In the genomic region with DNA sequence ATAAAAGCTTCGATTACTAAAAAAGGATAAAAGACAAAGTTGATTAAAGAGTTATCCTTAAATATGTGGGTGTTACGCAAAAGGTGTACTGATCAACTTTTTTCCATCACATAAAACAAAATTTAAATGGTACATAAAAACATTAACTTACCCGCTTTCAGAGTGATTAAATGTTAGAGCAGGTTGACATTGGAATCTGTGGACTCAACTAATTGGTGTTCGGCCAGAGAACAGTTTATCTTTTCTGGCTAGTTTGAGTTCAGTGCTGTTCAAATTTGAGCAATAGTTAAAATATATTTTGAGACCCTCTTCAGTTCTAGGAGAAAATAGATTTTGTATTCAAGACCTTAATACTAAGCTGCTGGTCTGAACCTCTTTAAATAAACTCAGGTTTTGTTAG, we compare ENCODE assay signal across 18 cellular contexts. TPM values are rescaled to one million over a fixed set of nuclear protein-coding genes. Genes with fewer than 3 reads are reported as not detected.
DNase-seq lines count a peak whose midpoint lies in the region; ATAC-seq and TF ChIP-seq lines count a peak whose summit lies in the region.
"Had no signal": no experiment of that assay in that cellular context is flagged by ENCODE, and none has a peak within 500 bp of the region (broad histone marks: within the 10 kb centered on the region; RNA-seq: fewer than 3 reads in every experiment).

No MANE protein-coding gene starts in this region.

- no TSS peak for BruUV-seq in A673 (replicated peaks; lab: Mats Ljungman, UMichigan)

- POLR2A ChIA-PET in A673 (lab: Charles Lee; ENCODE audit: low non-redundant PET) = no interaction called here
- POLR2A ChIA-PET in CD4-positive, alpha-beta T cell (lab: Charles Lee) = interaction anchor here (1.1 to 3.3 kb wide), 7 partner anchors 12 to 57 kb away, joined by 4 to 39 read pairs (median 7); a partner anchor contains a TSS
- POLR2A ChIA-PET in naive thymus-derived CD4-positive, alpha-beta T cell (lab: Charles Lee) = interaction anchor here (0.9 to 7.3 kb wide), 7 partner anchors 33 to 60 kb away, joined by 3 to 56 read pairs (median 4); a partner anchor contains a TSS

- DNase-seq in A673 (ENCODE audit: low spot score) (no peak), cerebellum (ENCODE audit: low spot score) (no peak), HUDEP-2 (lab: John Stamatoyannopoulos, UW; ENCODE audit: unreplicated experiment in 76 of 76) (no peak)
- no peak for DNase-seq in CD4-positive, alpha-beta T cell
- no peak for DNase-seq in activated naive CD8-positive, alpha-beta T cell treated with anti-CD3 and anti-CD28 coated beads, Interleukin-2, amount 50 U/mL, for 24 hours
- no peak for DNase-seq in naive thymus-derived CD4-positive, alpha-beta T cell
- DNase-seq: activated CD4-positive, alpha-beta T cell treated with anti-CD3 and anti-CD28 coated beads, Interleukin-2, amount 10 ng/mL, durations not matched to agents 7 days and 5 days; effector memory CD4-positive, alpha-beta T cell; SHP77 treated with DMSO at 0.1 percent for 48 hours; small intestine; T-helper 9 cell had no signal

- H3K36me3 Mint-ChIP-seq in CD4-positive, alpha-beta T cell (ENCODE audit: low read depth) = peaks cover 96% of the 10 kb centered on the region
- peaks cover 53% of the 10 kb centered on the region for H3K36me3 Mint-ChIP-seq in activated naive CD8-positive, alpha-beta T cell treated with anti-CD3 and anti-CD28 coated beads, Interleukin-2, amount 50 U/mL, for 24 hours (ENCODE audit: low read depth)
- peaks cover 29 to 66% (median 59%) of the 10 kb centered on the region in 5 donors for H3K36me3 Mint-ChIP-seq in naive thymus-derived CD4-positive, alpha-beta T cell

- no peak for TF ChIP-seq CTCF in A673 (conservative IDR thresholded peaks at IDR 0.05; ENCODE audit: low read depth, low read length)
- TF ChIP-seq CTCF in CD4-positive, alpha-beta T cell (IDR thresholded peaks at IDR 0.05) = no peak

- no peak overlapping the region for H3K4me3 ChIP-seq in A673 (ENCODE audit: low read depth, low read length, poor library complexity, severe bottlenecking)
- no peak overlapping the region for H3K4me3 ChIP-seq in naive thymus-derived CD4-positive, alpha-beta T cell (ENCODE audit: low read length)
- H3K4me3 ChIP-seq: lung had no signal

- peaks cover 81% of the 10 kb centered on the region for H3K4me1 Mint-ChIP-seq in CD4-positive, alpha-beta T cell (ENCODE audit: low read depth)
- peaks cover 63% of the 10 kb centered on the region for H3K4me1 Mint-ChIP-seq in activated naive CD8-positive, alpha-beta T cell treated with anti-CD3 and anti-CD28 coated beads, Interleukin-2, amount 50 U/mL, for 24 hours
- peaks cover 24 to 83% (median 75%) of the 10 kb centered on the region in 7 donors for H3K4me1 Mint-ChIP-seq in naive thymus-derived CD4-positive, alpha-beta T cell

- no peaks in the 10 kb centered on the region for H3K27me3 Mint-ChIP-seq in CD4-positive, alpha-beta T cell
- H3K27me3 Mint-ChIP-seq in activated naive CD8-positive, alpha-beta T cell treated with anti-CD3 and anti-CD28 coated beads, Interleukin-2, amount 50 U/mL, for 24 hours = no peaks in the 10 kb centered on the region
- H3K27me3 Mint-ChIP-seq in naive thymus-derived CD4-positive, alpha-beta T cell = no peaks in the 10 kb centered on the region
- H3K27me3 Mint-ChIP-seq: activated CD4-positive, alpha-beta T cell treated with anti-CD3 and anti-CD28 coated beads, Interleukin-2, amount 10 ng/mL, durations not matched to agents 7 days and 5 days had no signal

- CTCF ChIA-PET in A673 (lab: Charles Lee) = no interaction called here
- CTCF ChIA-PET in CD4-positive, alpha-beta T cell (lab: Charles Lee) = interaction anchor here (1.1 to 1.2 kb wide), 2 partner anchors 13 to 56 kb away, joined by 3 read pairs; a partner anchor contains a TSS
- CTCF ChIA-PET in naive thymus-derived CD4-positive, alpha-beta T cell (lab: Charles Lee) = interaction anchor here (1.2 to 1.4 kb wide), 2 partner anchors 26 to 55 kb away, joined by 4 read pairs; no protein-coding TSS in a partner anchor

- peaks cover 16% of the 10 kb centered on the region for H3K9me3 Mint-ChIP-seq in CD4-positive, alpha-beta T cell
- H3K9me3 Mint-ChIP-seq in activated naive CD8-positive, alpha-beta T cell treated with anti-CD3 and anti-CD28 coated beads, Interleukin-2, amount 50 U/mL, for 24 hours = peaks cover 17% of the 10 kb centered on the region
- H3K9me3 Mint-ChIP-seq in naive thymus-derived CD4-positive, alpha-beta T cell = peaks cover 7 to 24% (median 17%) of the 10 kb centered on the region in 11 donors

- ATAC-seq in CD4-positive, alpha-beta T cell (ENCODE audit: poor library complexity) = no peak
- no peak for ATAC-seq in activated naive CD8-positive, alpha-beta T cell treated with anti-CD3 and anti-CD28 coated beads, Interleukin-2, amount 50 U/mL, for 24 hours
- no peak for ATAC-seq in naive thymus-derived CD4-positive, alpha-beta T cell
- ATAC-seq in HG02623 (IDR thresholded peaks at IDR 0.05; ENCODE audit: unreplicated experiment) (no peak), HG02981 (IDR thresholded peaks at IDR 0.05; ENCODE audit: unreplicated experiment) (no peak)
- ATAC-seq: HCT116 had no signal

- H3K4me1 ChIP-seq in A673 (ENCODE audit: insufficient read depth, low read length, poor library complexity, severe bottlenecking) = peaks cover 13% of the 10 kb centered on the region
- peaks cover 0 to 42% of the 10 kb centered on the region in 2 donors for H3K4me1 ChIP-seq in naive thymus-derived CD4-positive, alpha-beta T cell (ENCODE audit: control insufficient read depth in 2 of 2, insufficient read depth in 2 of 2, low read length in 2 of 2)

- intact Hi-C loops in A673 (cut with micrococcal nuclease; ENCODE audit: unreplicated experiment) = no loop called here
- intact Hi-C loops in CD4-positive, alpha-beta T cell (cut with DNase I, micrococcal nuclease) = loop anchor here in 1 of 2 experiments (5.0 kb wide), 1 partner anchor 57 kb away; a partner anchor contains a TSS
- intact Hi-C loops in naive thymus-derived CD4-positive, alpha-beta T cell (cut with micrococcal nuclease) = loop anchor here in 1 of 2 donors (1.0 kb wide), 1 partner anchor 57 kb away; a partner anchor contains a TSS

- H3K27ac ChIP-seq in A673 (ENCODE audit: low read depth, low read length, poor library complexity, severe bottlenecking) = peak overlapping the region; percentile 1
- no peak overlapping the region for H3K27ac ChIP-seq in CD4-positive, alpha-beta T cell (ENCODE audit: low read depth, low read length)
- H3K27ac ChIP-seq in naive thymus-derived CD4-positive, alpha-beta T cell (ENCODE audit: low read depth, low read length) = peak overlapping the region; percentile 40
- H3K27ac ChIP-seq: C4-2B, KMS-11 had no signal

- H3K27ac Mint-ChIP-seq in CD4-positive, alpha-beta T cell = peak overlapping the region; percentile 84
- H3K27ac Mint-ChIP-seq in activated naive CD8-positive, alpha-beta T cell treated with anti-CD3 and anti-CD28 coated beads, Interleukin-2, amount 50 U/mL, for 24 hours = peak overlapping the region; percentile 84
- peak overlapping the region in 8 of 9 donors; percentile 73 to 90 (median 87) for H3K27ac Mint-ChIP-seq in naive thymus-derived CD4-positive, alpha-beta T cell
- H3K27ac Mint-ChIP-seq: activated CD4-positive, alpha-beta T cell treated with anti-CD3 and anti-CD28 coated beads, Interleukin-2, amount 10 ng/mL, durations not matched to agents 7 days and 5 days; activated T-helper 2 cell treated with anti-CD3 and anti-CD28 coated beads, Interferon-gamma antibody, Interleukin-2, Interleukin-4, amounts not matched to agents 10 μg/mL and 5 μg/mL and 100 μg/mL, durations not matched to agents 14 hours and 24 hours and 36 hours had no signal

- no peaks in the 10 kb centered on the region for H3K27me3 ChIP-seq in A673 (replicated peaks; ENCODE audit: insufficient read depth, low read depth, low read length, poor library complexity)
- no peaks in the 10 kb centered on the region for H3K27me3 ChIP-seq in CD4-positive, alpha-beta T cell (ENCODE audit: control insufficient read depth, insufficient read depth, low read length)
- H3K27me3 ChIP-seq in naive thymus-derived CD4-positive, alpha-beta T cell (ENCODE audit: control insufficient read depth in 2 of 2, insufficient read depth in 2 of 2, low read length in 2 of 2) = no peaks in the 10 kb centered on the region

- H3K9me3 ChIP-seq in A673 (ENCODE audit: low read depth, low read length, poor library complexity, severe bottlenecking) = no peaks in the 10 kb centered on the region
- H3K9me3 ChIP-seq in CD4-positive, alpha-beta T cell (ENCODE audit: control insufficient read depth, low read length) = no peaks in the 10 kb centered on the region
- no peaks in the 10 kb centered on the region for H3K9me3 ChIP-seq in naive thymus-derived CD4-positive, alpha-beta T cell (ENCODE audit: control insufficient read depth in 2 of 3, low read length in 3 of 3)

- H3K4me3 Mint-ChIP-seq in CD4-positive, alpha-beta T cell = peak overlapping the region; percentile 27
- no peak overlapping the region for H3K4me3 Mint-ChIP-seq in activated naive CD8-positive, alpha-beta T cell treated with anti-CD3 and anti-CD28 coated beads, Interleukin-2, amount 50 U/mL, for 24 hours
- H3K4me3 Mint-ChIP-seq in naive thymus-derived CD4-positive, alpha-beta T cell = peak overlapping the region in 8 of 10 donors; percentile 11 to 68 (median 50)
- H3K4me3 Mint-ChIP-seq: activated CD4-positive, alpha-beta T cell treated with anti-CD3 and anti-CD28 coated beads, Interleukin-2, amount 10 ng/mL, durations not matched to agents 7 days and 5 days had no signal

- peaks cover 26% of the 10 kb centered on the region for H3K36me3 ChIP-seq in A673 (ENCODE audit: insufficient read depth, low read length, poor library complexity, severe bottlenecking)
- H3K36me3 ChIP-seq in naive thymus-derived CD4-positive, alpha-beta T cell (ENCODE audit: control insufficient read depth in 2 of 3, insufficient read depth in 3 of 3, low read length in 3 of 3) = peaks cover 15 to 52% (median 25%) of the 10 kb centered on the region in 3 experiments

RNA-seq across cellular contexts. Expression of a gene that starts 56.1 kb away (rescaled TPM):
- total RNA-seq in A673 (2021) (68.8 and 72.5 TPM in 2 replicates), cerebellum (172 TPM)
- total RNA-seq in CD4-positive, alpha-beta T cell = 100 to 1,000 TPM; 307 to 329 TPM
- 100 to 1,000 TPM; 183 to 879 (median 440) TPM for total RNA-seq in naive thymus-derived CD4-positive, alpha-beta T cell
- 100 to 1,000 TPM in 1 of 2 donors, 10 to 100 TPM in 1; 84.7 to 161 TPM for polyA plus RNA-seq in naive thymus-derived CD4-positive, alpha-beta T cell

RNA-seq across cellular contexts. Expression of a gene that starts 56.5 kb away (rescaled TPM):
- total RNA-seq in A673 (2021) = 26.5 and 27.9 TPM in 2 replicates
- 10 to 100 TPM; 25.4 to 28.9 TPM for total RNA-seq in CD4-positive, alpha-beta T cell
- total RNA-seq in naive thymus-derived CD4-positive, alpha-beta T cell = 10 to 100 TPM; 38.4 to 89.2 (median 45.9) TPM
- 10 to 100 TPM; 45.6 to 67.0 TPM for polyA plus RNA-seq in naive thymus-derived CD4-positive, alpha-beta T cell
- total RNA-seq in cerebellum = 29.9 TPM
